ENCODE assay signal across 25 cellular contexts in genomic region chr16:3655791-3656490, GRCh38. TPM values are rescaled to one million over a fixed set of nuclear protein-coding genes. Genes with fewer than 3 reads are reported as not detected.
DNase-seq lines count a peak whose midpoint lies in the region; ATAC-seq, FAIRE-seq and TF ChIP-seq lines count a peak whose summit lies in the region.
"Had no signal": no experiment of that assay in that cellular context is flagged by ENCODE, and none has a peak within 500 bp of the region (broad histone marks: within the 10 kb centered on the region; RNA-seq: fewer than 3 reads in every experiment).

No MANE protein-coding gene starts in this region.

- H3K4me3 ChIP-seq in lower lobe of right lung: no peak overlapping the region
- H3K4me3 ChIP-seq: breast epithelium, SK-N-MC had no signal

- no peaks in the 10 kb centered on the region for H3K9me3 Mint-ChIP-seq in chondrocyte (ENCODE audit: low read depth)
- H3K9me3 Mint-ChIP-seq in stimulated activated naive B cell treated with anti-CD40 and anti-IgM and Interleukin-4, amounts not matched to agents 10 μg/mL and 1 μg/mL and 100 μg/mL, for 72 hours: no peaks in the 10 kb centered on the region
- H3K9me3 Mint-ChIP-seq: activated naive CD4-positive, alpha-beta T cell treated with anti-CD3 and anti-CD28 coated beads, Interleukin-2, amount 10 ng/mL, durations not matched to agents 7 days and 5 days; activated T-cell treated with anti-CD3 and anti-CD28 coated beads, Interleukin-2, amount 50 U/mL, for 72 hours; stimulated activated naive CD8-positive, alpha-beta T cell treated with anti-CD3 and anti-CD28 coated beads, Interleukin-15, Interleukin-2, amounts not matched to agents 100 ng/mL and 50 ng/mL, for 24 hours had no signal

- H3K36me3 Mint-ChIP-seq in chondrocyte (ENCODE audit: low read depth): peaks cover 18% of the 10 kb centered on the region
- H3K36me3 Mint-ChIP-seq in stimulated activated naive B cell treated with anti-CD40 and anti-IgM and Interleukin-4, amounts not matched to agents 10 μg/mL and 1 μg/mL and 100 μg/mL, for 72 hours: peaks cover 43 to 70% of the 10 kb centered on the region in 2 donors

- no peaks in the 10 kb centered on the region for H3K9me3 ChIP-seq in lower lobe of right lung
- H3K9me3 ChIP-seq: breast epithelium, tibial nerve had no signal

- peak; percentile 62 for FAIRE-seq in HTR-8/SVneo (lab: Jason Lieb, UNC)
- FAIRE-seq: endometrium had no signal

- H3K27me3 Mint-ChIP-seq in chondrocyte (ENCODE audit: low read depth): no peaks in the 10 kb centered on the region
- H3K27me3 Mint-ChIP-seq in stimulated activated naive B cell treated with anti-CD40 and anti-IgM and Interleukin-4, amounts not matched to agents 10 μg/mL and 1 μg/mL and 100 μg/mL, for 72 hours: no peaks in the 10 kb centered on the region
- H3K27me3 Mint-ChIP-seq: activated naive CD4-positive, alpha-beta T cell treated with anti-CD3 and anti-CD28 coated beads, Interleukin-2, amount 10 ng/mL, durations not matched to agents 7 days and 5 days; stimulated activated naive CD8-positive, alpha-beta T cell treated with anti-CD3 and anti-CD28 coated beads, Interleukin-15, Interleukin-2, amounts not matched to agents 100 ng/mL and 50 ng/mL, for 24 hours; T-helper 17 cell had no signal

- no peaks in the 10 kb centered on the region for H3K27me3 ChIP-seq in lower lobe of right lung (ENCODE audit: low read depth)
- H3K27me3 ChIP-seq: breast epithelium, tibial nerve had no signal

- peaks cover 7% of the 10 kb centered on the region for H3K4me1 Mint-ChIP-seq in chondrocyte (ENCODE audit: low read depth)
- peaks cover 9 to 14% of the 10 kb centered on the region in 2 donors for H3K4me1 Mint-ChIP-seq in stimulated activated naive B cell treated with anti-CD40 and anti-IgM and Interleukin-4, amounts not matched to agents 10 μg/mL and 1 μg/mL and 100 μg/mL, for 72 hours

- H3K27ac ChIP-seq in lower lobe of right lung: no peak overlapping the region
- H3K27ac ChIP-seq: breast epithelium, SK-N-MC had no signal

- intact Hi-C loops in lower lobe of right lung (cut with DNase I): no loop called here

- H3K4me1 ChIP-seq in lower lobe of right lung: no peaks in the 10 kb centered on the region
- H3K4me1 ChIP-seq: breast epithelium had no signal

- no peak overlapping the region for H3K4me3 Mint-ChIP-seq in chondrocyte (ENCODE audit: unreplicated experiment)
- no peak overlapping the region for H3K4me3 Mint-ChIP-seq in stimulated activated naive B cell treated with anti-CD40 and anti-IgM and Interleukin-4, amounts not matched to agents 10 μg/mL and 1 μg/mL and 100 μg/mL, for 72 hours
- H3K4me3 Mint-ChIP-seq: activated naive CD4-positive, alpha-beta T cell treated with anti-CD3 and anti-CD28 coated beads, Interleukin-2, amount 10 ng/mL, durations not matched to agents 7 days and 5 days; activated T-cell treated with anti-CD3 and anti-CD28 coated beads, Interleukin-2, amount 50 U/mL, for 72 hours; stimulated activated naive CD8-positive, alpha-beta T cell treated with anti-CD3 and anti-CD28 coated beads, Interleukin-15, Interleukin-2, amounts not matched to agents 100 ng/mL and 50 ng/mL, for 24 hours; T-helper 17 cell had no signal

- no peak for ATAC-seq in lower lobe of right lung
- ATAC-seq in stimulated activated naive B cell treated with anti-CD40 and anti-IgM and Interleukin-4, amounts not matched to agents 10 μg/mL and 1 μg/mL and 100 μg/mL, for 72 hours (replicated peaks): no peak
- ATAC-seq: activated T-cell treated with anti-CD3 and anti-CD28 coated beads, Interleukin-2, amount 50 U/mL, for 72 hours; T-helper 17 cell had no signal

- H3K36me3 ChIP-seq in lower lobe of right lung: peaks cover 70% of the 10 kb centered on the region

- no peak for DNase-seq in HTR-8/SVneo (ENCODE audit: insufficient read length, low spot score)
- DNase-seq in chondrocyte (ENCODE audit: low spot score): no peak
- peak; percentile 24 for DNase-seq in lower lobe of right lung
- no peak for DNase-seq in stimulated activated naive B cell treated with anti-CD40 and anti-IgM and Interleukin-4, amounts not matched to agents 10 μg/mL and 1 μg/mL and 100 μg/mL, for 72 hours
- DNase-seq in NCI-H446 (lab: John Stamatoyannopoulos, UW): no peak
- no peak for DNase-seq in SK-N-DZ (ENCODE audit: low spot score)
- no peak for DNase-seq in NK-92 (lab: John Stamatoyannopoulos, UW; ENCODE audit: unreplicated experiment)
- DNase-seq: activated CD4-positive, alpha-beta T cell treated with anti-CD3 and anti-CD28 coated beads for 4 hours; activated naive CD4-positive, alpha-beta T cell treated with anti-CD3 and anti-CD28 coated beads, Interleukin-2, amount 10 ng/mL, durations not matched to agents 7 days and 5 days; activated T-cell treated with anti-CD3 and anti-CD28 coated beads, Interleukin-2, amount 50 U/mL, for 72 hours; amniotic stem cell; EL; Kasumi-1; kidney glomerular epithelial cell; mesenchymal stem cell; NCI-H2171 treated with DMSO at 0.1 percent for 48 hours; NCI-H524 treated with DMSO at 0.1 percent for 48 hours; occipital lobe; retina; T-helper 17 cell had no signal

- TF ChIP-seq CTCF in chondrocyte (IDR thresholded peaks at IDR 0.05) (no peak), lower lobe of right lung (IDR thresholded peaks at IDR 0.05) (no peak)

- peak overlapping the region; percentile 32 for H3K27ac Mint-ChIP-seq in chondrocyte (ENCODE audit: unreplicated experiment)
- peak overlapping the region; percentile 59 for H3K27ac Mint-ChIP-seq in stimulated activated naive B cell treated with anti-CD40 and anti-IgM and Interleukin-4, amounts not matched to agents 10 μg/mL and 1 μg/mL and 100 μg/mL, for 72 hours
- H3K27ac Mint-ChIP-seq: activated T-cell treated with anti-CD3 and anti-CD28 coated beads, Interleukin-2, amount 50 U/mL, for 72 hours; T-helper 17 cell had no signal

RNA-seq across cellular contexts. Expression of gene DNASE1, which starts 1.4 kb away (rescaled TPM):
- total RNA-seq in chondrocyte (10.3 to 17.8 TPM (median 12.2 TPM) in 3 replicates), lower lobe of right lung (14.3 TPM)
- polyA plus RNA-seq in SK-N-DZ (2014; cell fraction: cytosol; rRNA removed): 18.7 and 22.3 TPM in 2 replicates
- 16.6 and 27.5 TPM in 2 replicates for polyA plus RNA-seq in SK-N-DZ (2014; cell fraction: nucleus; rRNA removed)

RNA-seq across cellular contexts. Expression of gene SLX4, which starts 44.5 kb away (rescaled TPM):
- total RNA-seq in chondrocyte (9.3 to 11.8 TPM (median 9.9 TPM) in 3 replicates), lower lobe of right lung (5.7 TPM)
- 4.0 and 4.2 TPM in 2 replicates for polyA plus RNA-seq in SK-N-DZ (2014; cell fraction: cytosol; rRNA removed)
- polyA plus RNA-seq in SK-N-DZ (2014; cell fraction: nucleus; rRNA removed): 9.0 and 13.8 TPM in 2 replicates
